Comparison of ENCODE assay signal across 8 cellular contexts in the genomic region with DNA sequence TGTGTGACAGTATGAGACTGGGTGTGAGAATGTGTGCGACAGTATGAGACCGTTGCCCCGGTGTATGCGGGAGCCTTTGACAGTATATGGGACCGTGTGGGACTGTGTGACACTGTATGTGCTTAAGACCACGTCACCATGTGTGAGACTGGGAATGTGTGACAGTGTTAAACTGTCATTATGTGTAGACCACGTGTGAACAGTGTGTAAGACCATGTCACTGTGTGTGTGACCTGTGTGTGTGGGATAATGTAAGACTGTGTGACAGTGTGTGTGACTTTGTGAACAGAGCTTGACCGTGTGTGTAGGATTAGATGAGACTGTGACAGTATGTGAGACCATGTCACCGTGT. TPM values are rescaled to one million over a fixed set of nuclear protein-coding genes. Genes with fewer than 3 reads are reported as not detected.
DNase-seq lines count a peak whose midpoint lies in the region; ATAC-seq and TF ChIP-seq lines count a peak whose summit lies in the region.

No MANE protein-coding gene starts in this region.

- no peaks in the 10 kb centered on the region for H3K9me3 ChIP-seq in MM.1S (replicated peaks; ENCODE audit: insufficient read depth, low read length)

- peak overlapping the region; percentile 85; the same call in 1 of the 2 replicates for H3K9ac ChIP-seq in MM.1S (ENCODE audit: low read length)

- DNase-seq in MM.1S (peak; percentile 8), osteocyte (ENCODE audit: extremely low spot score, unreplicated experiment) (no peak), kidney glomerular epithelial cell (lab: John Stamatoyannopoulos, UW) (no peak), germinal center (ENCODE audit: low spot score) (no peak), iPS-NIHi11 (ENCODE audit: low spot score) (no peak)
- DNase-seq in effector memory CD8-positive, alpha-beta T cell, result peak in 1 of 3 experiments; percentile 19

- no peaks in the 10 kb centered on the region for H3F3A ChIP-seq in MM.1S (ENCODE audit: insufficient read depth, low read length)

- no peaks in the 10 kb centered on the region for H3K27me3 ChIP-seq in MM.1S (replicated peaks; ENCODE audit: insufficient read depth, low read length)

- H3K27ac ChIP-seq in MM.1S (ENCODE audit: low read length), result no peak overlapping the region

- H3K79me2 ChIP-seq in MM.1S (ENCODE audit: low read length), result 0 out of 2 replicates have a peak, but pooled peaks cover 7% of the 10 kb centered on the region

- TF ChIP-seq CTCF in GM12875 (IDR thresholded peaks at IDR 0.05; ENCODE audit: borderline replicate concordance, insufficient read depth, low read depth, low read length) (no peak), MM.1S (IDR thresholded peaks at IDR 0.05; ENCODE audit: low read length) (no peak), osteocyte (IDR thresholded peaks at IDR 0.05) (no peak)

- H3K4me2 ChIP-seq in MM.1S (ENCODE audit: low read depth, low read length), result peak overlapping the region; percentile 89

- H3K9me3 Mint-ChIP-seq in effector memory CD8-positive, alpha-beta T cell, result peaks cover 19 to 39% of the 10 kb centered on the region in 2 donors
- H3K9me3 Mint-ChIP-seq in osteocyte (ENCODE audit: unreplicated experiment), result peaks cover 60% of the 10 kb centered on the region

- H3K9me2 ChIP-seq in MM.1S (replicated peaks; ENCODE audit: insufficient read depth, low read length), result no peaks in the 10 kb centered on the region

- H3K36me3 ChIP-seq in MM.1S (replicated peaks; ENCODE audit: insufficient read depth, low read length), result no peaks in the 10 kb centered on the region; the same call in 1 of the 2 replicates

- H3K4me3 Mint-ChIP-seq in effector memory CD8-positive, alpha-beta T cell, result peak overlapping the region; percentile 82 to 89
- peak overlapping the region; percentile 86 for H3K4me3 Mint-ChIP-seq in osteocyte (ENCODE audit: unreplicated experiment)

- H3K4me1 ChIP-seq in MM.1S (ENCODE audit: low read length), result peaks cover 6% of the 10 kb centered on the region; the same call in 1 of the 2 replicates

- peaks cover 44% of the 10 kb centered on the region for H3K36me3 Mint-ChIP-seq in effector memory CD8-positive, alpha-beta T cell (ENCODE audit: insufficient read depth)
- H3K36me3 Mint-ChIP-seq in osteocyte (ENCODE audit: unreplicated experiment), result peaks cover 70% of the 10 kb centered on the region

- H2AFZ ChIP-seq in MM.1S (ENCODE audit: low read length), result peak overlapping the region; percentile 98

- H3K4me3 ChIP-seq in GM12875 (ENCODE audit: low read depth, low read length) (peak overlapping the region; percentile 77), MM.1S (ENCODE audit: low read length) (peak overlapping the region; percentile 77)

- no peaks in the 10 kb centered on the region for H4K20me1 ChIP-seq in MM.1S (ENCODE audit: insufficient read depth, low read length)

- no peaks in the 10 kb centered on the region for H3K27me3 Mint-ChIP-seq in effector memory CD8-positive, alpha-beta T cell
- H3K27me3 Mint-ChIP-seq in osteocyte (ENCODE audit: unreplicated experiment), result no peaks in the 10 kb centered on the region

- peak; percentile 36 for ATAC-seq in effector memory CD8-positive, alpha-beta T cell (replicated peaks)
- no peak for ATAC-seq in GM18873 (IDR thresholded peaks at IDR 0.05; ENCODE audit: low FRiP score, unreplicated experiment)

- peak overlapping the region; percentile 87 to 96 for H3K27ac Mint-ChIP-seq in effector memory CD8-positive, alpha-beta T cell
- H3K27ac Mint-ChIP-seq in osteocyte (ENCODE audit: unreplicated experiment), result peak overlapping the region; percentile 87

- peaks cover 20 to 21% of the 10 kb centered on the region in 2 donors for H3K4me1 Mint-ChIP-seq in effector memory CD8-positive, alpha-beta T cell (ENCODE audit: low read depth in 2 of 2)
- H3K4me1 Mint-ChIP-seq in osteocyte (ENCODE audit: unreplicated experiment), result peaks cover 26% of the 10 kb centered on the region

RNA-seq across cellular contexts. Expression of a gene that starts 0.5 kb away (rescaled TPM):
- 9.5 and 10.2 TPM in 2 replicates for total RNA-seq in osteocyte

RNA-seq across cellular contexts. Expression of a gene that starts 11.3 kb away (rescaled TPM):
- total RNA-seq in osteocyte, result 3.8 and 6.1 TPM in 2 replicates
